Comparison of ENCODE assay signal across 29 cellular contexts in genomic region chr11:45108070-45109064, GRCh38. TPM values are rescaled to one million over a fixed set of nuclear protein-coding genes. Genes with fewer than 3 reads are reported as not detected.
DNase-seq lines count a peak whose midpoint lies in the region; ATAC-seq, FAIRE-seq and TF ChIP-seq lines count a peak whose summit lies in the region.
"Had no signal": no experiment of that assay in that cellular context is flagged by ENCODE, and none has a peak within 500 bp of the region (broad histone marks: within the 10 kb centered on the region; RNA-seq: fewer than 3 reads in every experiment).

No MANE protein-coding gene starts in this region.

- in situ Hi-C loops in transverse colon (cut with MboI; ENCODE audit: low pct_ligation_motif_present in 1 of 4, low pct_unique_long_range_greater_than_20kb in 1 of 4, low sequenced_read_pairs in 3 of 4) = loop anchor here in 2 of 4 donors (5.0 to 10.0 kb wide), 2 partner anchors 171 to 226 kb away; no protein-coding TSS in a partner anchor

- no peaks in the 10 kb centered on the region for H3K4me1 ChIP-seq in transverse colon
- H3K4me1 ChIP-seq: BE2C had no signal

- no peak overlapping the region for H3K27ac ChIP-seq in transverse colon
- H3K27ac ChIP-seq: left lung had no signal

- H3K36me3 ChIP-seq in bronchial epithelial cell (ENCODE audit: control insufficient read depth, insufficient read depth, low read length) (no peaks in the 10 kb centered on the region), transverse colon (no peaks in the 10 kb centered on the region)
- H3K36me3 ChIP-seq: BE2C, left lung had no signal

- no peak overlapping the region for H3K27ac Mint-ChIP-seq in activated CD8-positive, alpha-beta T cell treated with anti-CD3 and anti-CD28 coated beads, Interleukin-2, amount 10 ng/mL, durations not matched to agents 7 days and 5 days
- no peak overlapping the region for H3K27ac Mint-ChIP-seq in activated CD8-positive, alpha-beta T cell treated with anti-CD3 and anti-CD28 coated beads for 36 hours
- H3K27ac Mint-ChIP-seq: activated CD4-positive, alpha-beta T cell treated with anti-CD3 and anti-CD28 coated beads for 36 hours; activated CD8-positive, alpha-beta memory T cell treated with anti-CD3 and anti-CD28 coated beads, Interleukin-2, amount 10 ng/mL, durations not matched to agents 7 days and 5 days; activated naive CD4-positive, alpha-beta T cell treated with anti-CD3 and anti-CD28 coated beads for 36 hours; activated T-cell treated with anti-CD3 and anti-CD28 coated beads, Interleukin-2, amount 50 U/mL, for 72 hours; CD8-positive, alpha-beta memory T cell; IgD-negative memory B cell; natural killer cell had no signal

- H3K27me3 Mint-ChIP-seq in activated CD8-positive, alpha-beta T cell treated with anti-CD3 and anti-CD28 coated beads, Interleukin-2, amount 10 ng/mL, durations not matched to agents 7 days and 5 days (ENCODE audit: low read depth) = peaks cover 21% of the 10 kb centered on the region
- H3K27me3 Mint-ChIP-seq in activated CD8-positive, alpha-beta T cell treated with anti-CD3 and anti-CD28 coated beads for 36 hours = peaks cover 19% of the 10 kb centered on the region

- CTCF ChIA-PET in activated CD8-positive, alpha-beta T cell treated with anti-CD3 and anti-CD28 coated beads, Interleukin-2, amount 10 ng/mL, durations not matched to agents 7 days and 5 days (lab: Charles Lee) = interaction anchor here (0.7 to 14.2 kb wide), 11 partner anchors 9 to 236 kb away, joined by 3 to 299 read pairs (median 4); no protein-coding TSS in a partner anchor
- CTCF ChIA-PET in activated CD8-positive, alpha-beta T cell treated with anti-CD3 and anti-CD28 coated beads for 36 hours (lab: Charles Lee) = interaction anchor here (0.6 to 20.6 kb wide), 6 partner anchors 24 to 664 kb away, joined by 3 to 942 read pairs (median 6); no protein-coding TSS in a partner anchor

- FAIRE-seq in bronchial epithelial cell (lab: Jason Lieb, UNC) = no peak
- FAIRE-seq: colon had no signal

- H3K4me3 ChIP-seq in bronchial epithelial cell (ENCODE audit: low read depth, low read length) = no peak overlapping the region
- H3K4me3 ChIP-seq in transverse colon = no peak overlapping the region
- H3K4me3 ChIP-seq: left lung had no signal

- H3K27me3 ChIP-seq in bronchial epithelial cell (ENCODE audit: control insufficient read depth, insufficient read depth, low read length) = no peaks in the 10 kb centered on the region
- peaks cover 14% of the 10 kb centered on the region for H3K27me3 ChIP-seq in transverse colon
- H3K27me3 ChIP-seq: BE2C had no signal

- H3K4me1 Mint-ChIP-seq in activated CD8-positive, alpha-beta T cell treated with anti-CD3 and anti-CD28 coated beads, Interleukin-2, amount 10 ng/mL, durations not matched to agents 7 days and 5 days (ENCODE audit: low read depth) = no peaks in the 10 kb centered on the region
- no peaks in the 10 kb centered on the region for H3K4me1 Mint-ChIP-seq in activated CD8-positive, alpha-beta T cell treated with anti-CD3 and anti-CD28 coated beads for 36 hours (ENCODE audit: low read depth)
- H3K4me1 Mint-ChIP-seq: activated CD4-positive, alpha-beta T cell treated with anti-CD3 and anti-CD28 coated beads for 36 hours; activated CD8-positive, alpha-beta memory T cell treated with anti-CD3 and anti-CD28 coated beads, Interleukin-2, amount 10 ng/mL, durations not matched to agents 7 days and 5 days had no signal

- no peak for TF ChIP-seq CTCF in activated CD8-positive, alpha-beta T cell treated with anti-CD3 and anti-CD28 coated beads for 36 hours (IDR thresholded peaks at IDR 0.05)
- no peak for TF ChIP-seq CTCF in bronchial epithelial cell (IDR thresholded peaks at IDR 0.05; ENCODE audit: insufficient read depth, low read length, severe bottlenecking)
- TF ChIP-seq CTCF in transverse colon (IDR thresholded peaks at IDR 0.05) = no peak

- intact Hi-C loops in activated CD8-positive, alpha-beta T cell treated with anti-CD3 and anti-CD28 coated beads for 36 hours (cut with micrococcal nuclease) = no loop called here
- intact Hi-C loops in left colon (cut with DNase I, micrococcal nuclease) (no loop called here), transverse colon (cut with DNase I; ENCODE audit: low total_unique reads) (no loop called here)

- no peak overlapping the region for H3K4me3 Mint-ChIP-seq in activated CD8-positive, alpha-beta T cell treated with anti-CD3 and anti-CD28 coated beads, Interleukin-2, amount 10 ng/mL, durations not matched to agents 7 days and 5 days
- H3K4me3 Mint-ChIP-seq in activated CD8-positive, alpha-beta T cell treated with anti-CD3 and anti-CD28 coated beads for 36 hours = no peak overlapping the region
- H3K4me3 Mint-ChIP-seq: activated CD4-positive, alpha-beta T cell treated with anti-CD3 and anti-CD28 coated beads for 36 hours; activated CD8-positive, alpha-beta memory T cell treated with anti-CD3 and anti-CD28 coated beads, Interleukin-2, amount 10 ng/mL, durations not matched to agents 7 days and 5 days; activated naive CD4-positive, alpha-beta T cell treated with anti-CD3 and anti-CD28 coated beads for 36 hours; activated T-cell treated with anti-CD3 and anti-CD28 coated beads, Interleukin-2, amount 50 U/mL, for 72 hours; CD8-positive, alpha-beta memory T cell; IgD-negative memory B cell; natural killer cell had no signal

- H3K36me3 Mint-ChIP-seq in activated CD8-positive, alpha-beta T cell treated with anti-CD3 and anti-CD28 coated beads, Interleukin-2, amount 10 ng/mL, durations not matched to agents 7 days and 5 days (ENCODE audit: low read depth) = no peaks in the 10 kb centered on the region
- no peaks in the 10 kb centered on the region for H3K36me3 Mint-ChIP-seq in activated CD8-positive, alpha-beta T cell treated with anti-CD3 and anti-CD28 coated beads for 36 hours (ENCODE audit: low read depth)
- H3K36me3 Mint-ChIP-seq: activated CD8-positive, alpha-beta memory T cell treated with anti-CD3 and anti-CD28 coated beads, Interleukin-2, amount 10 ng/mL, durations not matched to agents 7 days and 5 days; CD8-positive, alpha-beta memory T cell; IgD-negative memory B cell; natural killer cell had no signal

- H3K9me3 Mint-ChIP-seq in activated CD8-positive, alpha-beta T cell treated with anti-CD3 and anti-CD28 coated beads, Interleukin-2, amount 10 ng/mL, durations not matched to agents 7 days and 5 days (ENCODE audit: insufficient read depth) = no peaks in the 10 kb centered on the region
- no peaks in the 10 kb centered on the region for H3K9me3 Mint-ChIP-seq in activated CD8-positive, alpha-beta T cell treated with anti-CD3 and anti-CD28 coated beads for 36 hours
- H3K9me3 Mint-ChIP-seq: activated naive CD4-positive, alpha-beta T cell treated with anti-CD3 and anti-CD28 coated beads for 36 hours; activated T-cell treated with anti-CD3 and anti-CD28 coated beads, Interleukin-2, amount 50 U/mL, for 72 hours; CD8-positive, alpha-beta memory T cell; IgD-negative memory B cell; natural killer cell had no signal

- no peak for ATAC-seq in activated CD8-positive, alpha-beta T cell treated with anti-CD3 and anti-CD28 coated beads, Interleukin-2, amount 10 ng/mL, durations not matched to agents 7 days and 5 days
- no peak for ATAC-seq in activated CD8-positive, alpha-beta T cell treated with anti-CD3 and anti-CD28 coated beads for 36 hours
- ATAC-seq in left colon (peak; percentile 59), GM18873 (IDR thresholded peaks at IDR 0.05; ENCODE audit: low FRiP score, unreplicated experiment) (no peak), HG02798 (IDR thresholded peaks at IDR 0.05; ENCODE audit: poor library complexity, unreplicated experiment) (no peak)
- ATAC-seq: activated CD4-positive, alpha-beta T cell treated with anti-CD3 and anti-CD28 coated beads for 36 hours; activated CD8-positive, alpha-beta memory T cell treated with anti-CD3 and anti-CD28 coated beads, Interleukin-2, amount 10 ng/mL, durations not matched to agents 7 days and 5 days; activated T-cell treated with anti-CD3 and anti-CD28 coated beads, Interleukin-2, amount 50 U/mL, for 72 hours; esophagus mucosa; left lung; natural killer cell; Right ventricle myocardium inferior; stimulated activated naive CD8-positive, alpha-beta T cell treated with anti-CD3 and anti-CD28 coated beads, Interleukin-15, Interleukin-2, amounts not matched to agents 100 U/mL and 50 U/mL, for 24 hours had no signal

- H3K9me3 ChIP-seq in transverse colon = no peaks in the 10 kb centered on the region
- H3K9me3 ChIP-seq: BE2C, left lung had no signal

- POLR2A ChIA-PET in activated CD8-positive, alpha-beta T cell treated with anti-CD3 and anti-CD28 coated beads, Interleukin-2, amount 10 ng/mL, durations not matched to agents 7 days and 5 days (lab: Charles Lee) = no interaction called here
- POLR2A ChIA-PET in activated CD8-positive, alpha-beta T cell treated with anti-CD3 and anti-CD28 coated beads for 36 hours (lab: Charles Lee) = no interaction called here

- TF ChIP-seq EP300 in transverse colon (IDR thresholded peaks at IDR 0.05; ENCODE audit: low read depth) = no peak

- DNase-seq in activated CD8-positive, alpha-beta T cell treated with anti-CD3 and anti-CD28 coated beads, Interleukin-2, amount 10 ng/mL, durations not matched to agents 7 days and 5 days = peak; percentile 16
- DNase-seq in activated CD8-positive, alpha-beta T cell treated with anti-CD3 and anti-CD28 coated beads for 36 hours = no peak
- DNase-seq in bronchial epithelial cell (ENCODE audit: low read depth) = peak; percentile 9
- no peak for DNase-seq in left colon
- peak; percentile 48 for DNase-seq in transverse colon
- DNase-seq in NCI-H510A (lab: John Stamatoyannopoulos, UW) = no peak
- DNase-seq: activated CD4-positive, alpha-beta T cell treated with anti-CD3 and anti-CD28 coated beads for 36 hours; activated CD8-positive, alpha-beta memory T cell treated with anti-CD3 and anti-CD28 coated beads, Interleukin-2, amount 10 ng/mL, durations not matched to agents 7 days and 5 days; activated naive CD4-positive, alpha-beta T cell treated with anti-CD3 and anti-CD28 coated beads for 36 hours; activated T-cell treated with anti-CD3 and anti-CD28 coated beads, Interleukin-2, amount 50 U/mL, for 72 hours; BE2C; CD8-positive, alpha-beta memory T cell; effector memory CD4-positive, alpha-beta T cell; foreskin melanocyte; H7; left lung; natural killer cell; NCI-H1092; NCI-H1930; NCI-H345; NCI-H82; OCI-M1; stimulated activated naive CD8-positive, alpha-beta T cell treated with anti-CD3 and anti-CD28 coated beads, Interleukin-15, Interleukin-2, amounts not matched to agents 100 U/mL and 50 U/mL, for 24 hours had no signal

- WGBS in transverse colon (ENCODE audit: low coverage in 1 of 2), 2 donors = 84 to 100% methylated on average over 3 to 12 of the region's 14 CpGs

- no peak for TF ChIP-seq POLR2A in transverse colon (IDR thresholded peaks at IDR 0.05)

RNA-seq across cellular contexts. Expression of gene PRDM11, which starts 38.1 kb away (rescaled TPM):
- 1 to 10 TPM; 3.5 to 3.6 TPM for total RNA-seq in activated CD8-positive, alpha-beta T cell treated with anti-CD3 and anti-CD28 coated beads, Interleukin-2, amount 10 ng/mL, durations not matched to agents 7 days and 5 days
- 1 to 10 TPM; 2.6 to 3.5 TPM for total RNA-seq in activated CD8-positive, alpha-beta T cell treated with anti-CD3 and anti-CD28 coated beads for 36 hours
- total RNA-seq in bronchial epithelial cell (4.7 and 5.4 TPM in 2 replicates), left colon (1 to 10 TPM; 6.6 to 9.7 TPM), transverse colon (10 to 100 TPM in 1 of 4 donors, 1 to 10 TPM in 3; 5.0 to 11.2 (median 7.9) TPM)

Comparison
In these comparisons a context has a peak if more than half of its experiments do, and no peak if none do; other contexts are left out.
1. DNase-seq: peak in activated CD8-positive, alpha-beta T cell treated with anti-CD3 and anti-CD28 coated beads, Interleukin-2, amount 10 ng/mL, durations not matched to agents 7 days and 5 days (single experiment), bronchial epithelial cell (single experiment) and transverse colon (single experiment); none in activated CD8-positive, alpha-beta T cell treated with anti-CD3 and anti-CD28 coated beads for 36 hours (single experiment), left colon (0 of 2) and NCI-H510A (single experiment).